Comparison of ENCODE assay signal across 14 cellular contexts in the genomic region with DNA sequence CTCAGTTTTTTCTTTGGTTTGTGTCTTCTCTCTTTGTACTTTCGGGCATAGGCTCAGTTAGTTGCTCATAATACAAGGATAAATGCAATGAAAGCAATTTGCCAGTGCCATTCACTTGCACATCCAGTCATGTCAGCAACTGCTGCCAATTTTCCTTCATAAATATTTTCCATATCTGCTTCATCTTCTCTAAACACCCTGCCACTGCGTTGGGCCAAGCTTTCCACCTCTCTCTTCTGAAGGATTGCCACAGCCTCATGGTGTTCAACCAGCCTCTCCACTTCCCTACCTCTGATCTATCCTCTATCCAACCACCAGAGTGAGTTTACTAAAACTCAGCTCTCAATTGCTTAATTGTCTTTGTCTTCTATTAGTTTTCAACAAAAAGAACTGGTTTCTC.
A peak's percentile ranks its signal among the peaks of the same experiment; 100 is the strongest.
DNase-seq lines count a peak whose midpoint lies in the region; ATAC-seq and TF ChIP-seq lines count a peak whose summit lies in the region.
"Had no signal": no experiment of that assay in that cellular context is flagged by ENCODE, and none has a peak within 500 bp of the region (broad histone marks: within the 10 kb centered on the region; RNA-seq: fewer than 3 reads in every experiment).

No MANE protein-coding gene starts in this region.

- H3K27ac ChIP-seq in right atrium auricular region (no peak overlapping the region), C4-2B (no peak overlapping the region; the same call in 1 of the 2 replicates), prostate gland (no peak overlapping the region)
- H3K27ac ChIP-seq: GM23248 had no signal

- no peak for DNase-seq in Right ventricle myocardium inferior (ENCODE audit: missing footprints)
- no peak for DNase-seq in right atrium auricular region (ENCODE audit: low spot score)
- peak; percentile 93 for DNase-seq in LNCaP clone FGC (ENCODE audit: low read depth)
- peak; percentile 84 for DNase-seq in prostate gland (ENCODE audit: low spot score)
- no peak for DNase-seq in kidney tubule cell (ENCODE audit: low spot score)
- DNase-seq: ACHN; BE2C; C1 segment of cervical spinal cord; Caco-2; CD4-positive, alpha-beta T cell; GM23248 had no signal

- H3K9me3 ChIP-seq in right atrium auricular region (no peaks in the 10 kb centered on the region), prostate gland (no peaks in the 10 kb centered on the region)
- H3K9me3 ChIP-seq: BE2C, Caco-2, HAP-1 had no signal

- no peaks in the 10 kb centered on the region for H3K36me3 ChIP-seq in right atrium auricular region
- no peaks in the 10 kb centered on the region for H3K36me3 ChIP-seq in prostate gland
- H3K36me3 ChIP-seq: BE2C, HAP-1 had no signal

- H3K4me1 ChIP-seq in right atrium auricular region (no peaks in the 10 kb centered on the region), prostate gland (replicated peaks) (no peaks in the 10 kb centered on the region)
- H3K4me1 ChIP-seq: BE2C, Caco-2, HAP-1 had no signal

- intact Hi-C loops in Right ventricle myocardium inferior (cut with DNase I) (loop anchor here (10.0 kb wide), 2 partner anchors 164 to 194 kb away; partner anchors contain the start of gene ZNF462), prostate gland (cut with DNase I) (loop anchor here (5.0 kb wide), 1 partner anchor 507 kb away; no protein-coding TSS in a partner anchor)

- H3K4me3 ChIP-seq in right atrium auricular region (no peak overlapping the region), LNCaP clone FGC (ENCODE audit: low read depth, low read length) (no peak overlapping the region), prostate gland (no peak overlapping the region)
- H3K4me3 ChIP-seq: GM23248, HAP-1 had no signal

- 28% methylated on average over 2 of the region's 2 CpGs for WGBS in prostate gland

- no peak for TF ChIP-seq CTCF in right atrium auricular region (IDR thresholded peaks at IDR 0.05)
- TF ChIP-seq CTCF in C4-2B (conservative IDR thresholded peaks at IDR 0.05): peak; percentile 14; the same call in 1 of the 2 replicates
- no peak for TF ChIP-seq CTCF in LNCaP clone FGC (IDR thresholded peaks at IDR 0.05; ENCODE audit: control insufficient read depth, extremely low read depth, insufficient read depth)
- TF ChIP-seq CTCF in prostate gland (IDR thresholded peaks at IDR 0.05): peak in 1 of 4 experiments; percentile 30

- peak; percentile 54 for ATAC-seq in Right ventricle myocardium inferior
- no peak for ATAC-seq in HG02938 (IDR thresholded peaks at IDR 0.05; ENCODE audit: unreplicated experiment)

- H3K27me3 ChIP-seq in right atrium auricular region (no peaks in the 10 kb centered on the region), prostate gland (replicated peaks; ENCODE audit: insufficient read depth) (no peaks in the 10 kb centered on the region)
- H3K27me3 ChIP-seq: BE2C had no signal

- no peak for TF ChIP-seq POLR2A in prostate gland (IDR thresholded peaks at IDR 0.05)

Comparison
In these comparisons a context has a peak if more than half of its experiments do, and no peak if none do; other contexts are left out.
1. DNase-seq: peak in LNCaP clone FGC (single experiment) and prostate gland (single experiment); none in Right ventricle myocardium inferior (single experiment), right atrium auricular region (single experiment) and kidney tubule cell (single experiment).